10 cellular contexts compared by ENCODE assay signal in the genomic region with DNA sequence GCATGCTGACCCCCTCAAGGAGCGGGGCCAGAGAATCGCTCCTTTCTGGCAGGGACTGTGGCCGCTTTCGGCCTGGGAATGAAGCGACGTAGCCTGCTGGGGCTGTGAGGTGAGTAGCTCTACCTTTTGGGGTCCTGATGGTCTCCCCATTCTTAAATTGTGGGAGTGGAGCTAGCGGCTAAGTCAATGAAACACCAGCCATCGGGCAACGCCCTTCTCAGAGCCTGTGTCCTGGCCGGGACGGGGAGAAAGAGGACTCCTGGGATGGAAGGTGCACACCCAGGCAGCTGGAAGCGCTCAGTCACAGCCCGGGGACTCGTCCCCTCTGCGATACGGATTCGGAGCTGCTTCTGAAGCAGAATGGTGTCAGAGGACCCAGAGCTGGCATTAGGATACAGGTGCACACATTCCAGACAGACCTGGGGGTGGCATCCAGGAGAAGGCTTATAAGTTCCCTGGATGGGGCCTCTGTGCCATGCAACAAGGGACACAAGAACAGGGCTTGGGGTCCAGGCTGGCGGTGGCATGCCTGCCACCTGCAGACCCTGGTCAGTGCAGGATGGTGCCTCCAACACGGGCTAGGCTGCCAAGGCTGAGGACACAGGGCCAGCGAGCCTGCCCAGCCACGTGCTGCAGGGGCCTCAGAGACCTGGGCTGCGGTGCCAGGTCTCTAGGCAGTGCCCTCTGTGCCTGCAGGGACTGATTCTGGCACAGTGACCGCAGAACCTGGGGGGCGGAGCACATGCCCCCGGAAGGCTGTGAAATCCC. TPM values are rescaled to one million over a fixed set of nuclear protein-coding genes. Genes with fewer than 3 reads are reported as not detected.
A peak's percentile ranks its signal among the peaks of the same experiment; 100 is the strongest.
DNase-seq lines count a peak whose midpoint lies in the region; FAIRE-seq and TF ChIP-seq lines count a peak whose summit lies in the region.
"Had no signal": no experiment of that assay in that cellular context is flagged by ENCODE, and none has a peak within 500 bp of the region (broad histone marks: within the 10 kb centered on the region; RNA-seq: fewer than 3 reads in every experiment).

No MANE protein-coding gene starts in this region.

- no peak for FAIRE-seq in RCC 7860 (lab: Jason Lieb, UNC)
- FAIRE-seq: A204.1 had no signal

- H3K9me2 ChIP-seq in hepatocyte (replicated peaks; ENCODE audit: insufficient read depth) = no peaks in the 10 kb centered on the region

- H3K27me3 ChIP-seq in WERI-Rb-1 (ENCODE audit: insufficient read depth, low read depth, severe bottlenecking) = no peaks in the 10 kb centered on the region
- H3K27me3 ChIP-seq in hepatocyte = peaks cover 10% of the 10 kb centered on the region
- no peaks in the 10 kb centered on the region for H3K27me3 ChIP-seq in smooth muscle cell (ENCODE audit: low read depth)

- peak overlapping the region; percentile 95 for H3K4me2 ChIP-seq in hepatocyte
- H3K4me2 ChIP-seq in smooth muscle cell = peak overlapping the region; percentile 91

- H4K20me1 ChIP-seq in hepatocyte (ENCODE audit: insufficient read depth, poor library complexity, severe bottlenecking) (no peaks in the 10 kb centered on the region), smooth muscle cell (ENCODE audit: low read depth) (peaks cover 8% of the 10 kb centered on the region)

- H2AFZ ChIP-seq in hepatocyte = peak overlapping the region; percentile 56
- peak overlapping the region; percentile 77 for H2AFZ ChIP-seq in smooth muscle cell (ENCODE audit: low read depth)

- 32% methylated on average over 25 of the region's 25 CpGs for WGBS in hepatocyte (ENCODE audit: low lambda C conversion rate, missing lambda C conversion rate)
- WGBS in smooth muscle cell (ENCODE audit: low lambda C conversion rate) = 34% methylated on average over 25 of the region's 25 CpGs

- H3K27ac ChIP-seq in WERI-Rb-1 (no peak overlapping the region), hepatocyte (peak overlapping the region; percentile 51), smooth muscle cell (ENCODE audit: low read depth) (no peak overlapping the region)

- DNase-seq in DMS 273 (lab: John Stamatoyannopoulos, UW; ENCODE audit: unreplicated experiment) = peak; percentile 76
- no peak for DNase-seq in DMS 273 treated with DMSO at 0.1 percent for 48 hours (lab: John Stamatoyannopoulos, UW)
- no peak for DNase-seq in WERI-Rb-1
- no peak for DNase-seq in hepatocyte (ENCODE audit: low spot score)
- no peak for DNase-seq in smooth muscle cell (lab: John Stamatoyannopoulos, UW; ENCODE audit: unreplicated experiment)
- DNase-seq in EL = no peak
- no peak for DNase-seq in activated CD4-positive, alpha-beta T cell treated with anti-CD3 and anti-CD28 coated beads, Interleukin-2, amount 50 U/mL, for 1 hour
- no peak for DNase-seq in RCC 7860 (ENCODE audit: low spot score)

- H3K4me1 ChIP-seq in hepatocyte (ENCODE audit: insufficient read depth) (peaks cover 30% of the 10 kb centered on the region), smooth muscle cell (ENCODE audit: low read depth) (peaks cover 17% of the 10 kb centered on the region)

- H3K79me2 ChIP-seq in hepatocyte = peaks cover 6% of the 10 kb centered on the region
- H3K79me2 ChIP-seq in smooth muscle cell (ENCODE audit: low read depth) = no peaks in the 10 kb centered on the region

- H3K36me3 ChIP-seq in WERI-Rb-1 (no peaks in the 10 kb centered on the region), hepatocyte (replicated peaks; ENCODE audit: insufficient read depth, low read depth) (no peaks in the 10 kb centered on the region), smooth muscle cell (ENCODE audit: low read depth) (no peaks in the 10 kb centered on the region)

- no peaks in the 10 kb centered on the region for H3F3A ChIP-seq in smooth muscle cell (ENCODE audit: low read depth)

- no peaks in the 10 kb centered on the region for H3K9me3 ChIP-seq in WERI-Rb-1 (ENCODE audit: severe bottlenecking)
- no peaks in the 10 kb centered on the region for H3K9me3 ChIP-seq in hepatocyte (ENCODE audit: low read depth)
- H3K9me3 ChIP-seq in smooth muscle cell (replicated peaks; ENCODE audit: low read depth) = no peaks in the 10 kb centered on the region

- no peak overlapping the region for H3K9ac ChIP-seq in smooth muscle cell (ENCODE audit: low read depth)

- TF ChIP-seq CTCF in WERI-Rb-1 (IDR thresholded peaks at IDR 0.05; ENCODE audit: low read depth, low read length) = no peak
- TF ChIP-seq CTCF in hepatocyte (IDR thresholded peaks at IDR 0.05; ENCODE audit: poor library complexity) = no peak
- TF ChIP-seq CTCF in smooth muscle cell (IDR thresholded peaks at IDR 0.05; ENCODE audit: borderline replicate concordance, insufficient read depth, poor library complexity, severe bottlenecking) = no peak

- H3K4me3 ChIP-seq in WERI-Rb-1 (ENCODE audit: low read depth, low read length) (peak overlapping the region; percentile 54), hepatocyte (peak overlapping the region; percentile 58), smooth muscle cell (peak overlapping the region; percentile 65)

RNA-seq across cellular contexts. Expression of gene WNT9A, which starts 0.9 kb away (rescaled TPM):
- 1.2 and 2.8 TPM in 2 replicates for total RNA-seq in hepatocyte
- polyA plus RNA-seq in hepatocyte = 0.40 and 1.5 TPM in 2 replicates
- 1.1 and 2.6 TPM in 2 replicates for total RNA-seq in smooth muscle cell
- 0.03 and 0.76 TPM in 2 replicates for polyA plus RNA-seq in smooth muscle cell

RNA-seq across cellular contexts. Expression of gene WNT3A, which starts 58.1 kb away (rescaled TPM):
- 0.03 and 0.20 TPM in 2 replicates for total RNA-seq in hepatocyte
- polyA plus RNA-seq in hepatocyte = not detected in 2 replicates
- 0.13 TPM in 1 of 2 replicates, not detected in the other for total RNA-seq in smooth muscle cell
- polyA plus RNA-seq in smooth muscle cell = not detected in 2 replicates
- total RNA-seq: mononuclear cell had no signal
